8 cellular contexts compared by ENCODE assay signal in genomic region chr5:72955768-72956323, GRCh38. TPM values are rescaled to one million over a fixed set of nuclear protein-coding genes. Genes with fewer than 3 reads are reported as not detected.
DNase-seq lines count a peak whose midpoint lies in the region; ATAC-seq, FAIRE-seq and TF ChIP-seq lines count a peak whose summit lies in the region.

FCHO2 (plus strand) TSS chr5:72956041; CDS start chr5:72956097, 56 bp downstream.

- H3K4me1 ChIP-seq in keratinocyte (ENCODE audit: control insufficient read depth, extremely low read depth, insufficient read depth, low read length), result peaks cover 38% of the 10 kb centered on the region

- TF ChIP-seq CTCF in keratinocyte (optimal IDR thresholded peaks at IDR 0.05 in 1 of 3, IDR thresholded peaks at IDR 0.05 in 1 of 3, conservative IDR thresholded peaks at IDR 0.05 in 1 of 3; ENCODE audit: extremely low read depth in 1 of 3, insufficient read depth in 2 of 3, low read length in 3 of 3), result peak; percentile 58 to 95 (median 88)

- H3K36me3 ChIP-seq in keratinocyte (ENCODE audit: control insufficient read depth in 2 of 2, extremely low read depth in 1 of 2, insufficient read depth in 2 of 2, low read length in 2 of 2), result no peaks in the 10 kb centered on the region

- H3K27ac ChIP-seq in keratinocyte (ENCODE audit: control insufficient read depth, insufficient read depth, low read length), result peak within 1 kb of the TSS; percentile 99

- H2AFZ ChIP-seq in keratinocyte (ENCODE audit: control insufficient read depth, low read length), result peak within 1 kb of the TSS; percentile 91

- peak within 1 kb of the TSS; percentile 99 for H3K4me2 ChIP-seq in keratinocyte (ENCODE audit: control insufficient read depth, extremely low read depth, insufficient read depth, low read depth, low read length)

- H3K9ac ChIP-seq in keratinocyte (ENCODE audit: control insufficient read depth, extremely low read depth, insufficient read depth, low read length), result peak within 1 kb of the TSS; percentile 97

- peak; percentile 13 for FAIRE-seq in keratinocyte (lab: Jason Lieb, UNC)

- no peaks in the 10 kb centered on the region for H4K20me1 ChIP-seq in keratinocyte (ENCODE audit: control insufficient read depth, extremely low read depth, insufficient read depth, low read length)

- ATAC-seq in GM19035 (IDR thresholded peaks at IDR 0.05; ENCODE audit: unreplicated experiment) (peak; percentile 93), HG03342 (IDR thresholded peaks at IDR 0.05; ENCODE audit: unreplicated experiment) (peak; percentile 93)

- peaks cover 41% of the 10 kb centered on the region for H3K79me2 ChIP-seq in keratinocyte (ENCODE audit: control insufficient read depth, insufficient read depth, low read length)

- H3K27me3 ChIP-seq in keratinocyte (ENCODE audit: control insufficient read depth, extremely low read depth, insufficient read depth, low read length), result no peaks in the 10 kb centered on the region

- no peaks in the 10 kb centered on the region for H3K9me1 ChIP-seq in keratinocyte (ENCODE audit: control insufficient read depth, extremely low read depth, insufficient read depth, low read length)

- peak; percentile 100 for DNase-seq in AG20443 (ENCODE audit: low spot score)
- peak; percentile 93 to 97 for DNase-seq in NCI-H446 (lab: John Stamatoyannopoulos, UW)
- DNase-seq in activated CD4-positive, CD25-positive, alpha-beta regulatory T cell treated with anti-CD3 and anti-CD28 coated beads, Interleukin-2, amount 50 U/mL, for 72 hours, result peak; percentile 99
- DNase-seq in cerebellar nuclear complex (lab: John Stamatoyannopoulos, UW), result peak; percentile 3 to 67
- DNase-seq in keratinocyte (ENCODE audit: low read depth, low spot score), result peak; percentile 92
- DNase-seq in stimulated activated CD4-positive, alpha-beta T cell treated with anti-CD3 and anti-CD28 coated beads, Interleukin-12 subunit alpha, Interleukin-12 subunit beta, amount 100 ng/mL, for 48 hours (ENCODE audit: low read depth in 2 of 3, low spot score in 1 of 3), result peak; percentile 86 to 95 (median 90)

- H3K9me3 ChIP-seq in keratinocyte (ENCODE audit: control insufficient read depth, low read depth, low read length), result no peaks in the 10 kb centered on the region

- H3K4me3 ChIP-seq in keratinocyte (ENCODE audit: control insufficient read depth in 2 of 3, extremely low read depth in 1 of 3, insufficient read depth in 2 of 3, low read depth in 1 of 3, low read length in 3 of 3), result peak within 1 kb of the TSS; percentile 74 to 96 (median 91)

- dilution Hi-C loops in keratinocyte (cut with MboI; ENCODE audit: extremely low pct_ligation_motif_present, low sequenced_read_pairs), result no loop called here

RNA-seq across cellular contexts. Expression of gene FCHO2, which starts in this region (rescaled TPM):
- 7.8 to 14.8 TPM (median 10.6 TPM) in 3 replicates for polyA plus RNA-seq in keratinocyte
- polyA plus RNA-seq in keratinocyte (2011; ENCODE audit: low read depth), result 35.7 TPM
- 6.8 and 9.1 TPM in 2 replicates for polyA plus RNA-seq in keratinocyte (2011; cell fraction: cytosol; rRNA removed)
- 14.3 and 18.1 TPM in 2 replicates for polyA plus RNA-seq in keratinocyte (2011; cell fraction: nucleus; rRNA removed)
- 6.9 and 14.6 TPM in 2 replicates for polyA plus RNA-seq in keratinocyte (2012; ENCODE audit: low replicate concordance)
- 18.5 to 43.0 TPM (median 32.9 TPM) in 3 replicates for polyA minus RNA-seq in keratinocyte
- polyA minus RNA-seq in keratinocyte (2011; cell fraction: cytosol; rRNA and poly(A)+ RNA removed), result 17.1 TPM
- 20.2 and 29.9 TPM in 2 replicates for polyA minus RNA-seq in keratinocyte (2011; cell fraction: nucleus; rRNA and poly(A)+ RNA removed)

Comparison
In these comparisons a context has a peak if more than half of its experiments do, and no peak if none do; other contexts are left out.
1. Peak in every context shown above with its lines: DNase-seq, ATAC-seq, H3K4me3 ChIP-seq and H3K27ac ChIP-seq.
2. DNase-seq: peak in every context shown above with its lines; median percentile 100 in AG20443; 99 in activated CD4-positive, CD25-positive, alpha-beta regulatory T cell treated with anti-CD3 and anti-CD28 coated beads, Interleukin-2, amount 50 U/mL, for 72 hours; 95 in NCI-H446; 92 in keratinocyte; 90 in stimulated activated CD4-positive, alpha-beta T cell treated with anti-CD3 and anti-CD28 coated beads, Interleukin-12 subunit alpha, Interleukin-12 subunit beta, amount 100 ng/mL, for 48 hours; 35 in cerebellar nuclear complex.